Comparison of ENCODE assay signal across 11 cellular contexts in the genomic region with DNA sequence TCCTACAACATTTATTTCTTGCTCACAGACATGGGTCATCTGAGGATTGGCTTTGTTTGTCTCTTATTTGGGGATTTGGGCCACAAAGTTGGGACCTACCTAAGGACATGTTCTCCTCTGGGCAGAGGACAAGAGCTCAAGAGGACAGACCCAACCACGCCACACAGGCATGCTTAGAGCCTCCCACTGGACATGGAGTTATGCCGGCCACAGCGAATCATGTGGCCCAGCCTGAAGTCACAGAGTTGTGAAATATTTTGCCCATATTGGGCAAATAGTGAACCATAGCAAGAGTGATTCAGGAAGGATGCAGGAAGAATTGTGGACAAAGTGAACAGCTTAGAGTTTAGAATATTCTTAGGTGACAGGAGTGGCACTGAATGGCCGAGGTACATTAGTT. TPM values are rescaled to one million over a fixed set of nuclear protein-coding genes. Genes with fewer than 3 reads are reported as not detected.
DNase-seq lines count a peak whose midpoint lies in the region; ATAC-seq and TF ChIP-seq lines count a peak whose summit lies in the region.
"Had no signal": no experiment of that assay in that cellular context is flagged by ENCODE, and none has a peak within 500 bp of the region (broad histone marks: within the 10 kb centered on the region; RNA-seq: fewer than 3 reads in every experiment).

No MANE protein-coding gene starts in this region.

- H3K27me3 ChIP-seq in esophagus muscularis mucosa (no peaks in the 10 kb centered on the region), vagina (no peaks in the 10 kb centered on the region)

- intact Hi-C loops in esophagus muscularis mucosa (cut with DNase I) (loop anchor here (2.0 kb wide), 1 partner anchor 206 kb away; no protein-coding TSS in a partner anchor), vagina (cut with DNase I) (no loop called here)

- H3K36me3 ChIP-seq in esophagus muscularis mucosa (peaks cover 0 to 18% (median 13%) of the 10 kb centered on the region in 4 donors), vagina (peaks cover 0 to 5% of the 10 kb centered on the region in 2 donors)

- WGBS in esophagus muscularis mucosa, result 63% methylated on average over 4 of the region's 4 CpGs

- TF ChIP-seq EP300 in esophagus muscularis mucosa (IDR thresholded peaks at IDR 0.05), result no peak

- H3K4me3 ChIP-seq in esophagus muscularis mucosa (no peak overlapping the region), vagina (no peak overlapping the region)

- DNase-seq in activated effector memory CD4-positive, alpha-beta T cell treated with anti-CD3 and anti-CD28 coated beads, Interleukin-2, amount 50 U/mL, for 16 hours, result peak; percentile 42
- no peak for DNase-seq in activated effector memory CD4-positive, alpha-beta T cell treated with Interleukin-2 at 50 U/mL for 16 hours
- DNase-seq in esophagus muscularis mucosa (ENCODE audit: extremely low spot score), result no peak
- peak; percentile 52 for DNase-seq in midbrain (lab: John Stamatoyannopoulos, UW)
- no peak for DNase-seq in vagina (ENCODE audit: extremely low spot score in 2 of 2)
- no peak for DNase-seq in DMS114 treated with DMSO at 0.1 percent for 48 hours (lab: John Stamatoyannopoulos, UW; ENCODE audit: unreplicated experiment)
- no peak for DNase-seq in DMS 273 treated with DMSO at 0.1 percent for 48 hours (lab: John Stamatoyannopoulos, UW)
- DNase-seq: 8988T, islet precursor cell, NCI-H524 treated with DMSO at 0.1 percent for 48 hours had no signal

- peaks cover 65 to 74% (median 70%) of the 10 kb centered on the region in 4 donors for H3K4me1 ChIP-seq in esophagus muscularis mucosa
- H3K4me1 ChIP-seq in vagina, result peaks cover 59% of the 10 kb centered on the region

- no peaks in the 10 kb centered on the region for H3K9me3 ChIP-seq in esophagus muscularis mucosa
- no peaks in the 10 kb centered on the region for H3K9me3 ChIP-seq in vagina

- TF ChIP-seq CTCF in esophagus muscularis mucosa (IDR thresholded peaks at IDR 0.05) (no peak), vagina (IDR thresholded peaks at IDR 0.05) (no peak)

- TF ChIP-seq POLR2A in esophagus muscularis mucosa (IDR thresholded peaks at IDR 0.05; ENCODE audit: low read depth) (no peak), vagina (IDR thresholded peaks at IDR 0.05) (no peak)

- ATAC-seq in HG02870 (IDR thresholded peaks at IDR 0.05; ENCODE audit: unreplicated experiment), result no peak

- H3K27ac ChIP-seq in esophagus muscularis mucosa (replicated peaks in 1 of 4) (peak overlapping the region; percentile 43 to 74 (median 58)), vagina (peak overlapping the region; percentile 2)

RNA-seq across cellular contexts. Expression of a gene that starts 9.9 kb away (rescaled TPM):
- total RNA-seq in esophagus muscularis mucosa (10 to 100 TPM; 45.7 to 74.8 (median 57.7) TPM), vagina (36.8 TPM)

Comparison
In these comparisons a context has a peak if more than half of its experiments do, and no peak if none do; other contexts are left out.
1. DNase-seq: peak in activated effector memory CD4-positive, alpha-beta T cell treated with anti-CD3 and anti-CD28 coated beads, Interleukin-2, amount 50 U/mL, for 16 hours (single experiment) and midbrain (single experiment); none in activated effector memory CD4-positive, alpha-beta T cell treated with Interleukin-2 at 50 U/mL for 16 hours (single experiment), esophagus muscularis mucosa (single experiment), vagina (0 of 2), DMS114 treated with DMSO at 0.1 percent for 48 hours (single experiment) and DMS 273 treated with DMSO at 0.1 percent for 48 hours (single experiment).